8 cellular contexts compared by ENCODE assay signal in the genomic region with DNA sequence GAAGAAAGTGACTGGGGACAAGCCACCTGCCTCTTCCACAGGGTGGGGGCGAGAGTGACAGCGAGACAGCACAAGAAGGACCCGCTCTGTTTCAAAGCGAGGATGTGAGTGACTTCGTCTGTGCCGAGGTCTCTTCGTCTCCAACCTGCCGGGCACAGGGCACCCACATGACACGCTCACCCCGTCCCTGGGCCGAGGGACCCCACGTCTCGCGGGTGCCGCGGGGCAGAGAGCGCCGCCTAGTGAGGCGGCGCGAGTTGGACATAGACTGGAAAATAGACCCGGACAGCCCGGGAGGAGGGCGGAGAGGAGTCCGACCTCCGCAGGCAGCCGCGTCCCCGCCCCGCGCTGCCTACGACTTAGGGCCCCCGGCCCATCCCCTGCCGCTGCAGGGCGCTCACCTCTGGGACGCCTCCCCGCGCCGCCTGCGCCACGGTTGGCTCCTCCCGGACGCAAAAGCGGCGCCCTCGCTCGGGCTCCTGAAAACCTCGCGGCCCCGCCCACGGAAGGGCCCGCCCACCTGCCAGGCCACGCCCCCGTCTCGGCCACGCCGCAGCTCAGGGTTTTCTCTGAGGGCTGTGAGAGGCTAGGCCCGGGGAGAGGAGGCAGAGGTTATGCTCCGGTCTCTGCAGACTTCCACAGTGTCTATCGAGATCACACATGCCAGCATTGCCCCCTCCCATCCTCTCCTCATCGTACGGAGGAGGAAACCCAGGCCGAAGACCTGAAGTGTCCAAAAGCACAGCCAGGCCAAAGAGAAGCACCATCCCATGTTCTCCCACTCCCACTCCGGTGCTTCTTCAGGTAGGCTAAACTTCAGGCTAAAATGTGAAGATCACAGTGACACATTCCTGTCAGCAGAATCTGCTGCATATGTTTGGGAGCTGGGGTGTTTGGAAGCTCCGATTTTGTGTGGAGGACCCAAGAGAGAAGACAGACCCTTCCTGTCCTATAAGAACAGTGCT. TPM values are rescaled to one million over a fixed set of nuclear protein-coding genes. Genes with fewer than 3 reads are reported as not detected.
A peak's percentile ranks its signal among the peaks of the same experiment; 100 is the strongest.
DNase-seq lines count a peak whose midpoint lies in the region; ATAC-seq and TF ChIP-seq lines count a peak whose summit lies in the region.

A gene with protein sequence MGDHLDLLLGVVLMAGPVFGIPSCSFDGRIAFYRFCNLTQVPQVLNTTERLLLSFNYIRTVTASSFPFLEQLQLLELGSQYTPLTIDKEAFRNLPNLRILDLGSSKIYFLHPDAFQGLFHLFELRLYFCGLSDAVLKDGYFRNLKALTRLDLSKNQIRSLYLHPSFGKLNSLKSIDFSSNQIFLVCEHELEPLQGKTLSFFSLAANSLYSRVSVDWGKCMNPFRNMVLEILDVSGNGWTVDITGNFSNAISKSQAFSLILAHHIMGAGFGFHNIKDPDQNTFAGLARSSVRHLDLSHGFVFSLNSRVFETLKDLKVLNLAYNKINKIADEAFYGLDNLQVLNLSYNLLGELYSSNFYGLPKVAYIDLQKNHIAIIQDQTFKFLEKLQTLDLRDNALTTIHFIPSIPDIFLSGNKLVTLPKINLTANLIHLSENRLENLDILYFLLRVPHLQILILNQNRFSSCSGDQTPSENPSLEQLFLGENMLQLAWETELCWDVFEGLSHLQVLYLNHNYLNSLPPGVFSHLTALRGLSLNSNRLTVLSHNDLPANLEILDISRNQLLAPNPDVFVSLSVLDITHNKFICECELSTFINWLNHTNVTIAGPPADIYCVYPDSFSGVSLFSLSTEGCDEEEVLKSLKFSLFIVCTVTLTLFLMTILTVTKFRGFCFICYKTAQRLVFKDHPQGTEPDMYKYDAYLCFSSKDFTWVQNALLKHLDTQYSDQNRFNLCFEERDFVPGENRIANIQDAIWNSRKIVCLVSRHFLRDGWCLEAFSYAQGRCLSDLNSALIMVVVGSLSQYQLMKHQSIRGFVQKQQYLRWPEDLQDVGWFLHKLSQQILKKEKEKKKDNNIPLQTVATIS (minus strand): TSS at position 454 of the 965 bp plus-strand sequence. CDS start 30,217 bp downstream, outside the sequence.

- peak; percentile 28 for TF ChIP-seq CTCF in CD8-positive, alpha-beta T cell (IDR thresholded peaks at IDR 0.05)
- peak; percentile 68 for TF ChIP-seq CTCF in endothelial cell (IDR thresholded peaks at IDR 0.05; ENCODE audit: unreplicated experiment)
- TF ChIP-seq CTCF in mucosa of descending colon (IDR thresholded peaks at IDR 0.05) = peak; percentile 76

- H3K27me3 ChIP-seq in CD8-positive, alpha-beta T cell (ENCODE audit: insufficient read depth, low read length) = no peaks in the 10 kb centered on the region

- peaks cover 21% of the 10 kb centered on the region for H3K4me1 Mint-ChIP-seq in CD8-positive, alpha-beta T cell (ENCODE audit: low read depth)
- peaks cover 8% of the 10 kb centered on the region for H3K4me1 Mint-ChIP-seq in endothelial cell (ENCODE audit: unreplicated experiment)

- intact Hi-C loops in CD8-positive, alpha-beta T cell (cut with DNase I, micrococcal nuclease) = loop anchor here (2.0 to 10.0 kb wide), 4 partner anchors 48 to 1192 kb away; a partner anchor contains a TSS
- intact Hi-C loops in mucosa of descending colon (cut with DNase I, micrococcal nuclease) = no loop called here

- no peaks in the 10 kb centered on the region for H3K9me3 Mint-ChIP-seq in CD8-positive, alpha-beta T cell
- no peaks in the 10 kb centered on the region for H3K9me3 Mint-ChIP-seq in endothelial cell (ENCODE audit: unreplicated experiment)

- H3K36me3 ChIP-seq in CD8-positive, alpha-beta T cell (ENCODE audit: insufficient read depth, low read length) = no peaks in the 10 kb centered on the region
- no peaks in the 10 kb centered on the region for H3K36me3 ChIP-seq in mucosa of descending colon (ENCODE audit: low read depth)

- H3K9me3 ChIP-seq in CD8-positive, alpha-beta T cell (ENCODE audit: low read length) = no peaks in the 10 kb centered on the region
- H3K9me3 ChIP-seq in mucosa of descending colon = peaks cover 4% of the 10 kb centered on the region

- H3K27ac Mint-ChIP-seq in CD8-positive, alpha-beta T cell = peak within 1 kb of the TSS; percentile 52
- H3K27ac Mint-ChIP-seq in endothelial cell (ENCODE audit: unreplicated experiment) = no peak within 1 kb of the TSS

- H3K36me3 Mint-ChIP-seq in CD8-positive, alpha-beta T cell = no peaks in the 10 kb centered on the region
- H3K36me3 Mint-ChIP-seq in endothelial cell (ENCODE audit: low read depth, unreplicated experiment) = peaks cover 4% of the 10 kb centered on the region

- peak; percentile 91 for ATAC-seq in CD8-positive, alpha-beta T cell
- ATAC-seq in GM19463 (IDR thresholded peaks at IDR 0.05; ENCODE audit: unreplicated experiment) = peak; percentile 80
- peak; percentile 96 for ATAC-seq in mucosa of descending colon

- H3K4me1 ChIP-seq in CD8-positive, alpha-beta T cell (ENCODE audit: insufficient read depth, low read length) = peaks cover 16% of the 10 kb centered on the region
- peaks cover 16% of the 10 kb centered on the region for H3K4me1 ChIP-seq in mucosa of descending colon (ENCODE audit: low read depth)

- peak within 1 kb of the TSS; percentile 25 for H3K27ac ChIP-seq in CD8-positive, alpha-beta T cell (ENCODE audit: low read depth, low read length)

- no peaks in the 10 kb centered on the region for H3K27me3 Mint-ChIP-seq in CD8-positive, alpha-beta T cell (ENCODE audit: low read depth)
- H3K27me3 Mint-ChIP-seq in endothelial cell (ENCODE audit: unreplicated experiment) = peaks cover 5% of the 10 kb centered on the region

- peak within 1 kb of the TSS; percentile 73 for H3K4me3 Mint-ChIP-seq in CD8-positive, alpha-beta T cell
- peak within 1 kb of the TSS; percentile 61 for H3K4me3 Mint-ChIP-seq in endothelial cell (ENCODE audit: unreplicated experiment)

- H3K4me3 ChIP-seq in CD8-positive, alpha-beta T cell (ENCODE audit: low read depth, low read length) = peak within 1 kb of the TSS; percentile 54
- peak within 1 kb of the TSS; percentile 3 for H3K4me3 ChIP-seq in mucosa of descending colon

- peak; percentile 75 to 94 (median 90) for DNase-seq in CD8-positive, alpha-beta T cell
- DNase-seq in HK-2 (ENCODE audit: unreplicated experiment) (peak; percentile 72), NOMO-1 (lab: John Stamatoyannopoulos, UW; ENCODE audit: unreplicated experiment in 2 of 2) (peak; percentile 76 to 87), endothelial cell (ENCODE audit: low spot score) (peak; percentile 76), mucosa of descending colon (peak; percentile 92 to 97 (median 96))
- DNase-seq in activated CD8-positive, alpha-beta memory T cell treated with anti-CD3 and anti-CD28 coated beads, Interleukin-2, amount 50 U/mL, for 1 hour (ENCODE audit: extremely low read depth) = peak; percentile 43
- peak; percentile 81 to 82 for DNase-seq in stimulated activated CD8-positive, alpha-beta memory T cell treated with anti-CD3 and anti-CD28 coated beads, Interleukin-4, amount 100 ng/mL, for 1 hour (ENCODE audit: low read depth in 2 of 2, low spot score in 1 of 2)

- CTCF ChIA-PET in CD8-positive, alpha-beta T cell (lab: Charles Lee) = interaction anchor here (0.6 to 3.6 kb wide), 8 partner anchors 8 to 108 kb away, joined by 3 to 33 read pairs (median 4); no protein-coding TSS in a partner anchor

- POLR2A ChIA-PET in CD8-positive, alpha-beta T cell (lab: Charles Lee) = interaction anchor here (0.6 to 1.3 kb wide), 2 partner anchors 10 to 93 kb away, joined by 3 to 4 read pairs; no protein-coding TSS in a partner anchor

RNA-seq across cellular contexts. Expression of the gene that starts here (rescaled TPM):
- total RNA-seq in CD8-positive, alpha-beta T cell = 1 to 10 TPM; 1.1 to 1.2 TPM
- total RNA-seq in endothelial cell (ENCODE audit: unreplicated experiment) (0.77 TPM), mucosa of descending colon (1 to 10 TPM; 2.2 to 6.9 (median 3.9) TPM)

Comparison
In these comparisons a context has a peak if more than half of its experiments do, and no peak if none do; other contexts are left out.
1. Peak in every context shown above with its lines: DNase-seq, ATAC-seq, H3K4me3 ChIP-seq and H3K27ac ChIP-seq.
2. Peak in DNase-seq in endothelial cell; RNA of the gene not detected or under 1 TPM.
3. DNase-seq: peak in every context shown above with its lines; median percentile 96 in mucosa of descending colon; 90 in CD8-positive, alpha-beta T cell; 82 in NOMO-1; 82 in stimulated activated CD8-positive, alpha-beta memory T cell treated with anti-CD3 and anti-CD28 coated beads, Interleukin-4, amount 100 ng/mL, for 1 hour; 76 in endothelial cell; 72 in HK-2; 43 in activated CD8-positive, alpha-beta memory T cell treated with anti-CD3 and anti-CD28 coated beads, Interleukin-2, amount 50 U/mL, for 1 hour.
4. intact Hi-C loops: an anchor here in CD8-positive, alpha-beta T cell (2.0 to 10.0 kb wide); none called in mucosa of descending colon.